Comparison of ENCODE assay signal across 25 cellular contexts in the genomic region with DNA sequence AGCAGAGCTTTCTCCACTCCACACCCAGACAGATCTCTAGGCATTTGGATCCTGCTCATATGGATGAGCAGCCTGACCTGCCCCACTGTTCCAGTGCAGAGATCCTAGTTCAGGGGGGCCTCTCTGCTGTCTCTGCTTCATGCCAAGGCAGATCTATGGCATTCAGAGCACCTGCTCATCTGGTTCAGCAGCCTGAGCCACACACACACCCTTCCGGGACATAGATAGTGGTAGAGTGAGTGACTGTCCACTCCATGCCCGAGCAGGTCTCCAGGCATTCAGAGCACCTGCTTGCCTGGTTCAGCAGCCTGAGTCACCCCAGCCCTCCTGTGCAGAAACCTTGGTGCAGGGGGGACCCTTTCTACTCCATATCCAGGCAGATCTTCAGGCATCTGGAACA.
"Had no signal": no experiment of that assay in that cellular context is flagged by ENCODE, and none has a peak within 500 bp of the region (broad histone marks: within the 10 kb centered on the region; RNA-seq: fewer than 3 reads in every experiment).

No MANE protein-coding gene starts in this region.

- H3K27ac Mint-ChIP-seq: activated B cell treated with CpG ODN at 0.5 μM for 24 hours; activated CD4-positive, alpha-beta memory T cell treated with anti-CD3 and anti-CD28 coated beads for 36 hours; activated CD4-positive, alpha-beta T cell treated with anti-CD3 and anti-CD28 coated beads for 36 hours; activated CD4-positive, alpha-beta T cell treated with anti-CD3 and anti-CD28 coated beads, Interleukin-2, amount 10 ng/mL, durations not matched to agents 24 days and 14 days; activated CD8-positive, alpha-beta memory T cell treated with anti-CD3 and anti-CD28 coated beads, Interleukin-2, amount 10 ng/mL, durations not matched to agents 7 days and 5 days; activated naive CD4-positive, alpha-beta T cell treated with anti-CD3 and anti-CD28 coated beads for 36 hours; activated naive CD4-positive, alpha-beta T cell treated with anti-CD3 and anti-CD28 coated beads, Interleukin-2, amount 50 U/mL, for 72 hours; activated naive CD8-positive, alpha-beta T cell treated with anti-CD3 and anti-CD28 coated beads, Interleukin-2, amount 10 ng/mL, durations not matched to agents 7 days and 5 days; activated T-helper 1 cell treated with anti-CD3 and anti-CD28 coated beads, Interleukin-12 subunit alpha, Interleukin-12 subunit beta, Interleukin-2, Interleukin-4 antibody, amounts not matched to agents 30 ng/mL and 10 ng/mL and 1 ng/mL, durations not matched to agents 14 hours and 24 hours and 36 hours; activated T-helper 2 cell treated with anti-CD3 and anti-CD28 coated beads, Interferon-gamma antibody, Interleukin-2, Interleukin-4, amounts not matched to agents 10 μg/mL and 5 μg/mL and 100 μg/mL, durations not matched to agents 14 hours and 24 hours and 36 hours; effector memory CD8-positive, alpha-beta T cell; T-helper 17 cell; T-helper 2 cell treated with Interferon-gamma antibody and Interleukin-4, amounts not matched to agents 5 μg/mL and 100 μg/mL, for 36 hours had no signal

- DNase-seq: amniotic stem cell; anterior cingulate cortex; caudate nucleus; cortex of kidney; effector CD4-positive, alpha-beta T cell; esophagus squamous epithelium; head of caudate nucleus; hippocampal formation; T1000 had no signal

- H3K36me3 Mint-ChIP-seq: activated CD4-positive, alpha-beta memory T cell treated with anti-CD3 and anti-CD28 coated beads for 36 hours; activated naive CD8-positive, alpha-beta T cell treated with anti-CD3 and anti-CD28 coated beads, Interleukin-2, amount 10 ng/mL, durations not matched to agents 7 days and 5 days had no signal

- H3K4me3 ChIP-seq: esophagus squamous epithelium had no signal

- H3K4me3 Mint-ChIP-seq: activated B cell treated with CpG ODN at 0.5 μM for 24 hours; activated CD4-positive, alpha-beta memory T cell treated with anti-CD3 and anti-CD28 coated beads for 36 hours; activated CD4-positive, alpha-beta T cell treated with anti-CD3 and anti-CD28 coated beads for 36 hours; activated CD4-positive, alpha-beta T cell treated with anti-CD3 and anti-CD28 coated beads, Interleukin-2, amount 10 ng/mL, durations not matched to agents 24 days and 14 days; activated CD8-positive, alpha-beta memory T cell treated with anti-CD3 and anti-CD28 coated beads, Interleukin-2, amount 10 ng/mL, durations not matched to agents 7 days and 5 days; activated CD8-positive, alpha-beta T cell treated with anti-CD3 and anti-CD28 coated beads, Interleukin-2, amount 10 ng/mL, durations not matched to agents 7 days and 5 days; activated naive CD4-positive, alpha-beta T cell treated with anti-CD3 and anti-CD28 coated beads for 36 hours; activated naive CD8-positive, alpha-beta T cell treated with anti-CD3 and anti-CD28 coated beads, Interleukin-2, amount 10 ng/mL, durations not matched to agents 7 days and 5 days; activated T-helper 1 cell treated with anti-CD3 and anti-CD28 coated beads, Interleukin-12 subunit alpha, Interleukin-12 subunit beta, Interleukin-2, Interleukin-4 antibody, amounts not matched to agents 30 ng/mL and 10 ng/mL and 1 ng/mL, durations not matched to agents 14 hours and 24 hours and 36 hours; effector memory CD8-positive, alpha-beta T cell; T-helper 17 cell; T-helper 2 cell treated with Interferon-gamma antibody and Interleukin-4, amounts not matched to agents 5 μg/mL and 100 μg/mL, for 36 hours had no signal

- H3K9me3 Mint-ChIP-seq: activated B cell treated with CpG ODN at 0.5 μM for 24 hours; activated CD4-positive, alpha-beta T cell treated with anti-CD3 and anti-CD28 coated beads, Interleukin-2, amount 10 ng/mL, durations not matched to agents 24 days and 14 days; activated naive CD4-positive, alpha-beta T cell treated with anti-CD3 and anti-CD28 coated beads, Interleukin-2, amount 50 U/mL, for 72 hours; activated naive CD8-positive, alpha-beta T cell treated with anti-CD3 and anti-CD28 coated beads, Interleukin-2, amount 10 ng/mL, durations not matched to agents 7 days and 5 days; activated T-helper 1 cell treated with anti-CD3 and anti-CD28 coated beads, Interleukin-12 subunit alpha, Interleukin-12 subunit beta, Interleukin-2, Interleukin-4 antibody, amounts not matched to agents 30 ng/mL and 10 ng/mL and 1 ng/mL, durations not matched to agents 14 hours and 24 hours and 36 hours; activated T-helper 2 cell treated with anti-CD3 and anti-CD28 coated beads, Interferon-gamma antibody, Interleukin-2, Interleukin-4, amounts not matched to agents 10 μg/mL and 5 μg/mL and 100 μg/mL, durations not matched to agents 14 hours and 24 hours and 36 hours; effector memory CD8-positive, alpha-beta T cell; T-helper 2 cell treated with Interferon-gamma antibody and Interleukin-4, amounts not matched to agents 5 μg/mL and 100 μg/mL, for 36 hours had no signal

- H3K36me3 ChIP-seq: brain microvascular endothelial cell, esophagus squamous epithelium, WERI-Rb-1 had no signal

- H3K4me1 ChIP-seq: esophagus squamous epithelium had no signal

- H3K27ac ChIP-seq: brain microvascular endothelial cell, esophagus squamous epithelium, WERI-Rb-1 had no signal
